ENCODE assay signal across 1 cellular context in genomic region chr3:16474920-16475319, GRCh38.
TF ChIP-seq lines count a peak whose summit lies in the region.

No MANE protein-coding gene starts in this region.

TF ChIP-seq in SK-N-SH treated with all-trans-retinoic acid at 6 μM for 48 hours, 23 proteins besides CTCF, POLR2A, EP300 and RAD21 (continued from another document):
- TF ChIP-seq CSRNP3 (CRISPR knock-in tag; IDR thresholded peaks at IDR 0.05) = no peak
- no peak for TF ChIP-seq GLIS3 (CRISPR knock-in tag; IDR thresholded peaks at IDR 0.05)
TF ChIP-seq in SK-N-SH treated with all-trans-retinoic acid at 6 μM for 48 hours: peak in this region for 0.
